In the genomic region with DNA sequence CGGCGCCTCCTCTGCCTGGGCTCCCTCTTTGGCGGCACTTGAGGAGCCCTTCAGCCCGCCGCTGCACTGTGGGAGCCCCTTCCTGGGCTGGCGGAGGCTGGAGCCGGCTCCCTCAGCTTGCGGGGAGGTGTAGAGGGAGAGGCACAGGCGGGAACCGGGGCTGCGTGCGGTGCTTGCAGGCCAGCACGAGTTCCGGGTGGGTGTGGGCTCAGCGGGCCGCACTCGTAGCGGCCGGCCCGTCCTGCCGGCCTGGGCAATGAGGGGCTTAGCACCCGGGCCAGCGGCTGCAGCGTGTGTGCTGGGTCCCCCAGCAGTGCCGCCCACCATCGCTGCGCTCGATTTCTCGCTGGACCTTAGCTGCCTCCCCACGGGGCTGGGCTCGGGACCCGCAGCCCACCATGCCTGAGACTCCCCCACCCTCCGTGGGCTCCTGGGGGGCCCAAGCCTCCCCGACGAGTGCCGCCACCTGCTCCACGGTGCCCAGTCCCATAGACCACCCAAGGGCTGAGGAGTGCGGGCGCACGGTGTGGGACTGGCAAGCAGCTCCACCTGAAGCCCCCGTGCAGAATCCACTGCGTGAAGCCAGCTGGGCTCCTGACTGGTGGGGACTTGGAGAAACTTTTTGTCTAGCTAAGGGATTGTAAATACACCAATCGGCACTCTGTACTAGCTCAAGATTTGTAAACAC, we compare ENCODE assay signal across 18 cellular contexts.
A peak's percentile ranks its signal among the peaks of the same experiment; 100 is the strongest.
DNase-seq lines count a peak whose midpoint lies in the region; ATAC-seq and TF ChIP-seq lines count a peak whose summit lies in the region.
"Had no signal": no experiment of that assay in that cellular context is flagged by ENCODE, and none has a peak within 500 bp of the region (broad histone marks: within the 10 kb centered on the region; RNA-seq: fewer than 3 reads in every experiment).

No MANE protein-coding gene starts in this region.

- H3K4me1 Mint-ChIP-seq in activated CD4-positive, alpha-beta T cell treated with anti-CD3 and anti-CD28 coated beads, Interleukin-2, amount 10 ng/mL, durations not matched to agents 24 days and 14 days = peaks cover 36% of the 10 kb centered on the region
- H3K4me1 Mint-ChIP-seq in H9 (peaks cover 8 to 14% of the 10 kb centered on the region in 2 experiments), nephron (peaks cover 35% of the 10 kb centered on the region)
- peaks cover 52% of the 10 kb centered on the region for H3K4me1 Mint-ChIP-seq in activated naive CD8-positive, alpha-beta T cell treated with anti-CD3 and anti-CD28 coated beads, Interleukin-2, amount 50 U/mL, for 24 hours

- no peak overlapping the region for H4K8ac ChIP-seq in H9 (replicated peaks; ENCODE audit: insufficient read length, low read depth, low read length)

- peaks cover 43% of the 10 kb centered on the region for H3K36me3 Mint-ChIP-seq in activated CD4-positive, alpha-beta T cell treated with anti-CD3 and anti-CD28 coated beads, Interleukin-2, amount 10 ng/mL, durations not matched to agents 24 days and 14 days (ENCODE audit: low read depth)
- H3K36me3 Mint-ChIP-seq in H9 (ENCODE audit: insufficient read depth in 1 of 3, low read depth in 3 of 3) (no peaks in the 10 kb centered on the region), nephron (ENCODE audit: low read depth) (peaks cover 3% of the 10 kb centered on the region)
- peaks cover 34% of the 10 kb centered on the region for H3K36me3 Mint-ChIP-seq in activated naive CD8-positive, alpha-beta T cell treated with anti-CD3 and anti-CD28 coated beads, Interleukin-2, amount 50 U/mL, for 24 hours (ENCODE audit: low read depth)
- H3K36me3 Mint-ChIP-seq: mesothelial cell of epicardium, type B pancreatic cell had no signal

- no peak overlapping the region for H3K4ac ChIP-seq in H9 (ENCODE audit: low read depth, low read length)

- H3K23me2 ChIP-seq in H9 (ENCODE audit: insufficient read length, low read depth, low read length, poor library complexity, severe bottlenecking) = no peaks in the 10 kb centered on the region

- TF ChIP-seq CTCF in H9 (conservative IDR thresholded peaks at IDR 0.05) = no peak
- no peak for TF ChIP-seq CTCF in nephron (IDR thresholded peaks at IDR 0.05; ENCODE audit: unreplicated experiment in 3 of 3)
- TF ChIP-seq CTCF in GM10266 (IDR thresholded peaks at IDR 0.05; ENCODE audit: control insufficient read depth, insufficient read depth, low read depth, missing control alignments) = no peak

- H2BK15ac ChIP-seq in H9 (ENCODE audit: low read depth, low read length) = no peak overlapping the region

- H3K9me3 Mint-ChIP-seq in activated CD4-positive, alpha-beta T cell treated with anti-CD3 and anti-CD28 coated beads, Interleukin-2, amount 10 ng/mL, durations not matched to agents 24 days and 14 days = no peaks in the 10 kb centered on the region
- H3K9me3 Mint-ChIP-seq in H9 (peaks cover 0 to 3% of the 10 kb centered on the region in 2 experiments; a peak in 3 of 5 replicates), nephron (peaks cover 5% of the 10 kb centered on the region)
- peaks cover 4% of the 10 kb centered on the region for H3K9me3 Mint-ChIP-seq in activated naive CD8-positive, alpha-beta T cell treated with anti-CD3 and anti-CD28 coated beads, Interleukin-2, amount 50 U/mL, for 24 hours
- H3K9me3 Mint-ChIP-seq: HFFc6, type B pancreatic cell had no signal

- H3K23ac ChIP-seq in H9 (ENCODE audit: insufficient read length, low read depth, low read length) = no peak overlapping the region

- ATAC-seq in activated naive CD8-positive, alpha-beta T cell treated with anti-CD3 and anti-CD28 coated beads, Interleukin-2, amount 50 U/mL, for 24 hours = no peak

- H3K56ac ChIP-seq in H9 (ENCODE audit: insufficient read length, low read depth, low read length) = no peak overlapping the region

- no peaks in the 10 kb centered on the region for H3K9me3 ChIP-seq in H9 (ENCODE audit: control insufficient read depth, low read depth, low read length)
- H3K9me3 ChIP-seq: esophagus squamous epithelium had no signal

- H4K20me1 ChIP-seq in H9 (ENCODE audit: control insufficient read depth, insufficient read depth, insufficient read length) = no peaks in the 10 kb centered on the region

- H4K5ac ChIP-seq in H9 (ENCODE audit: insufficient read length, low read depth, low read length) = no peak overlapping the region

- H3K4me3 Mint-ChIP-seq in activated CD4-positive, alpha-beta T cell treated with anti-CD3 and anti-CD28 coated beads, Interleukin-2, amount 10 ng/mL, durations not matched to agents 24 days and 14 days = peak overlapping the region; percentile 97
- no peak overlapping the region for H3K4me3 Mint-ChIP-seq in H9
- H3K4me3 Mint-ChIP-seq in activated naive CD8-positive, alpha-beta T cell treated with anti-CD3 and anti-CD28 coated beads, Interleukin-2, amount 50 U/mL, for 24 hours = peak overlapping the region; percentile 91
- H3K4me3 Mint-ChIP-seq in nephron = no peak overlapping the region
- H3K4me3 Mint-ChIP-seq: HFFc6, mesothelial cell of epicardium, type B pancreatic cell had no signal

- no peak overlapping the region for H2AFZ ChIP-seq in H9 (ENCODE audit: low read length)

- H3K27me3 ChIP-seq in H9 (ENCODE audit: insufficient read depth, low read length) = no peaks in the 10 kb centered on the region
- H3K27me3 ChIP-seq: esophagus squamous epithelium had no signal

- intact Hi-C loops in activated CD4-positive, alpha-beta T cell treated with anti-CD3 and anti-CD28 coated beads, Interleukin-2, amount 10 ng/mL, durations not matched to agents 24 days and 14 days (cut with micrococcal nuclease) = loop anchor here (5.0 to 10.0 kb wide), 7 partner anchors 357 to 1935 kb away; a partner anchor contains a TSS

- H3K27ac Mint-ChIP-seq in activated CD4-positive, alpha-beta T cell treated with anti-CD3 and anti-CD28 coated beads, Interleukin-2, amount 10 ng/mL, durations not matched to agents 24 days and 14 days = peak overlapping the region; percentile 100
- H3K27ac Mint-ChIP-seq in H9 = no peak overlapping the region; a peak in 1 of 7 replicates
- H3K27ac Mint-ChIP-seq in activated naive CD8-positive, alpha-beta T cell treated with anti-CD3 and anti-CD28 coated beads, Interleukin-2, amount 50 U/mL, for 24 hours = peak overlapping the region; percentile 99
- H3K27ac Mint-ChIP-seq in nephron = peak overlapping the region; percentile 74 to 90 (median 78)
- H3K27ac Mint-ChIP-seq: HFFc6, mesothelial cell of epicardium, type B pancreatic cell had no signal

- no peak overlapping the region for H2BK5ac ChIP-seq in H9 (ENCODE audit: insufficient read length, low read length)

- H2AK5ac ChIP-seq in H9 (ENCODE audit: insufficient read length, low read length) = no peak overlapping the region

- peaks cover 3% of the 10 kb centered on the region for H3K27me3 Mint-ChIP-seq in activated CD4-positive, alpha-beta T cell treated with anti-CD3 and anti-CD28 coated beads, Interleukin-2, amount 10 ng/mL, durations not matched to agents 24 days and 14 days
- H3K27me3 Mint-ChIP-seq in H9 (ENCODE audit: low read depth) (peaks cover 3% of the 10 kb centered on the region; the same call in 1 of the 2 replicates), nephron (ENCODE audit: low read depth) (peaks cover 8% of the 10 kb centered on the region)
- H3K27me3 Mint-ChIP-seq in activated naive CD8-positive, alpha-beta T cell treated with anti-CD3 and anti-CD28 coated beads, Interleukin-2, amount 50 U/mL, for 24 hours = peaks cover 7% of the 10 kb centered on the region
- H3K27me3 Mint-ChIP-seq: type B pancreatic cell had no signal

- H3K4me2 ChIP-seq in H9 (ENCODE audit: insufficient read depth, insufficient read length, low read length) = no peak overlapping the region

- H2BK120ac ChIP-seq in H9 (ENCODE audit: low read depth, low read length, poor library complexity, severe bottlenecking) = no peak overlapping the region

- no peak overlapping the region for H2BK20ac ChIP-seq in H9 (ENCODE audit: low read depth, low read length, poor library complexity, severe bottlenecking)

- no peaks in the 10 kb centered on the region for H3K79me2 ChIP-seq in H9 (ENCODE audit: insufficient read depth, low read length)

- H3K79me1 ChIP-seq in H9 (ENCODE audit: insufficient read depth, low read depth, low read length, poor library complexity, severe bottlenecking) = no peaks in the 10 kb centered on the region

- no peak overlapping the region for H4K91ac ChIP-seq in H9 (ENCODE audit: insufficient read length, low read depth, low read length)

- H3K9ac ChIP-seq in H9 (ENCODE audit: extremely low read depth, insufficient read length, low read length) = no peak overlapping the region

- H3K27ac ChIP-seq in H9 (ENCODE audit: insufficient read length, low read depth, low read length) = no peak overlapping the region
- H3K27ac ChIP-seq: WERI-Rb-1 had no signal

- WGBS in H9 (ENCODE audit: extremely low coverage, insufficient read length, low lambda C conversion rate) = no CpG with 5 or more reads among the region's 43 CpGs

- no peak for DNase-seq in activated CD4-positive, alpha-beta T cell treated with anti-CD3 and anti-CD28 coated beads, Interleukin-2, amount 10 ng/mL, durations not matched to agents 24 days and 14 days
- no peak for DNase-seq in activated CD4-positive, alpha-beta T cell treated with anti-CD3 and anti-CD28 coated beads for 1 hour
- peak; percentile 42 for DNase-seq in H9
- no peak for DNase-seq in activated naive CD8-positive, alpha-beta T cell treated with anti-CD3 and anti-CD28 coated beads, Interleukin-2, amount 50 U/mL, for 24 hours
- DNase-seq in NOMO-1 (lab: John Stamatoyannopoulos, UW; ENCODE audit: unreplicated experiment in 2 of 2) = no peak
- DNase-seq in HUDEP-2 (lab: John Stamatoyannopoulos, UW; ENCODE audit: unreplicated experiment in 76 of 76) = no peak
- no peak for DNase-seq in GM10266 (ENCODE audit: extremely low spot score)
- DNase-seq: Calu3, dermis blood vessel endothelial cell, esophagus squamous epithelium, head of caudate nucleus, HFFc6, islet precursor cell, NCI-H1105, WERI-Rb-1 had no signal

- no peak overlapping the region for H2BK12ac ChIP-seq in H9 (ENCODE audit: insufficient read length, low read depth, low read length)

- H3K4me1 ChIP-seq in H9 (ENCODE audit: insufficient read depth, low read length) = no peaks in the 10 kb centered on the region

- no peak overlapping the region for H3T11ph ChIP-seq in H9 (ENCODE audit: low read length)

- H3K14ac ChIP-seq in H9 (ENCODE audit: insufficient read depth, low read length) = no peak overlapping the region

- H3K18ac ChIP-seq in H9 (ENCODE audit: insufficient read length, low read depth, low read length) = no peak overlapping the region

Comparison
In these comparisons a context has a peak if more than half of its experiments do, and no peak if none do; other contexts are left out.
1. H3K27ac Mint-ChIP-seq: peak in activated CD4-positive, alpha-beta T cell treated with anti-CD3 and anti-CD28 coated beads, Interleukin-2, amount 10 ng/mL, durations not matched to agents 24 days and 14 days (single experiment), activated naive CD8-positive, alpha-beta T cell treated with anti-CD3 and anti-CD28 coated beads, Interleukin-2, amount 50 U/mL, for 24 hours (single experiment) and nephron (3 of 3); none in H9 (0 of 3).
2. H3K4me3 Mint-ChIP-seq: peak in activated CD4-positive, alpha-beta T cell treated with anti-CD3 and anti-CD28 coated beads, Interleukin-2, amount 10 ng/mL, durations not matched to agents 24 days and 14 days (single experiment) and activated naive CD8-positive, alpha-beta T cell treated with anti-CD3 and anti-CD28 coated beads, Interleukin-2, amount 50 U/mL, for 24 hours (single experiment); none in H9 (0 of 2) and nephron (0 of 3).